30 cellular contexts compared by ENCODE assay signal in the genomic region with DNA sequence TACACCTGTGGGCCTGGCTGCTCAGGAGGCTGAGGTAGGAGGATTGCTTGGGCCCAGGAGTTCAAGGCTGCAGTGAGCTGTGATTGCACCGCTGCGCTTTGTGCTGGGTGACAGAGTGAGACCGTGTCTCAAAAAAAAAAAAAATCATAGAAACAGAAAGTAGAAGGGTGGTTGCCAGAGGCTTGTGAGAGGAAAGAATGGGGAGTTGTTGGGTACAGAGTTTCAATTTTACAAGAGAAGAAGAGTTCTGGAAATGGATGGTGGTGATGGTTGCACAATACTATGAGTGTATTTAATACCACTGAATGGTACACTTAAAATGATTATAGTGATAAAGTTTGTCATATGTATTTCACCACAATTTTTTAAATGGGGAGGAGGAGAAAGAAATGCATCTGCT. TPM values are rescaled to one million over a fixed set of nuclear protein-coding genes. Genes with fewer than 3 reads are reported as not detected.
A peak's percentile ranks its signal among the peaks of the same experiment; 100 is the strongest.
DNase-seq lines count a peak whose midpoint lies in the region; FAIRE-seq and TF ChIP-seq lines count a peak whose summit lies in the region.
"Had no signal": no experiment of that assay in that cellular context is flagged by ENCODE, and none has a peak within 500 bp of the region (broad histone marks: within the 10 kb centered on the region; RNA-seq: fewer than 3 reads in every experiment).

No MANE protein-coding gene starts in this region.

- H3K9me3 Mint-ChIP-seq in activated CD4-positive, alpha-beta T cell treated with anti-CD3 and anti-CD28 coated beads, Interleukin-2, amount 10 ng/mL, durations not matched to agents 7 days and 5 days: no peaks in the 10 kb centered on the region
- no peaks in the 10 kb centered on the region for H3K9me3 Mint-ChIP-seq in activated CD4-positive, alpha-beta memory T cell treated with anti-CD3 and anti-CD28 coated beads for 36 hours
- H3K9me3 Mint-ChIP-seq: memory B cell had no signal

- H3K27ac ChIP-seq in MM.1S (ENCODE audit: low read length) (no peak overlapping the region), H1 (ENCODE audit: low read depth, low read length) (no peak overlapping the region)
- H3K27ac ChIP-seq: BLaER1, brain microvascular endothelial cell, heart right ventricle had no signal

- H3K36me3 ChIP-seq in MM.1S (replicated peaks; ENCODE audit: insufficient read depth, low read length): no peaks in the 10 kb centered on the region
- H3K36me3 ChIP-seq in H1 (ENCODE audit: control insufficient read depth in 2 of 4, insufficient read depth in 4 of 4, low read length in 3 of 4): no peaks in the 10 kb centered on the region
- H3K36me3 ChIP-seq: BLaER1, brain microvascular endothelial cell, heart right ventricle had no signal

- peaks cover 13% of the 10 kb centered on the region for H3K4me1 Mint-ChIP-seq in activated CD4-positive, alpha-beta T cell treated with anti-CD3 and anti-CD28 coated beads, Interleukin-2, amount 10 ng/mL, durations not matched to agents 7 days and 5 days
- peaks cover 11% of the 10 kb centered on the region for H3K4me1 Mint-ChIP-seq in activated CD4-positive, alpha-beta memory T cell treated with anti-CD3 and anti-CD28 coated beads for 36 hours (ENCODE audit: low read depth)
- H3K4me1 Mint-ChIP-seq: memory B cell had no signal

- H4K5ac ChIP-seq in H1 (ENCODE audit: insufficient read length, low read depth, low read length): no peak overlapping the region

- no peak overlapping the region for H3K56ac ChIP-seq in H1 (replicated peaks; ENCODE audit: insufficient read length, low read depth, low read length)

- H3F3A ChIP-seq in MM.1S (ENCODE audit: insufficient read depth, low read length): no peaks in the 10 kb centered on the region

- no peaks in the 10 kb centered on the region for H3K27me3 Mint-ChIP-seq in activated CD4-positive, alpha-beta T cell treated with anti-CD3 and anti-CD28 coated beads, Interleukin-2, amount 10 ng/mL, durations not matched to agents 7 days and 5 days
- no peaks in the 10 kb centered on the region for H3K27me3 Mint-ChIP-seq in activated CD4-positive, alpha-beta memory T cell treated with anti-CD3 and anti-CD28 coated beads for 36 hours
- H3K27me3 Mint-ChIP-seq: progenitor cell of endocrine pancreas had no signal

- no CpG with 5 or more reads among the region's 3 CpGs for WGBS in H1 (ENCODE audit: extremely low coverage in 1 of 2, insufficient coverage in 1 of 2, insufficient read length in 1 of 2, insufficient replicate concordance in 2 of 2, low coverage in 1 of 2, low lambda C conversion rate in 2 of 2, missing lambda C conversion rate in 1 of 2), 2 experiments

- H2BK120ac ChIP-seq in H1 (replicated peaks; ENCODE audit: low read depth, low read length): no peak overlapping the region

- no peak for TF ChIP-seq CTCF in MM.1S (IDR thresholded peaks at IDR 0.05; ENCODE audit: low read length)
- TF ChIP-seq CTCF in H1 (IDR thresholded peaks at IDR 0.05; ENCODE audit: control extremely low read depth in 1 of 3, insufficient read depth in 1 of 3, low read depth in 1 of 3, low read length in 3 of 3): no peak

- no peak overlapping the region for H2BK5ac ChIP-seq in H1 (ENCODE audit: low read depth, low read length)

- no peaks in the 10 kb centered on the region for H3K36me3 Mint-ChIP-seq in activated CD4-positive, alpha-beta T cell treated with anti-CD3 and anti-CD28 coated beads, Interleukin-2, amount 10 ng/mL, durations not matched to agents 7 days and 5 days (ENCODE audit: low read depth)
- no peaks in the 10 kb centered on the region for H3K36me3 Mint-ChIP-seq in activated CD4-positive, alpha-beta memory T cell treated with anti-CD3 and anti-CD28 coated beads for 36 hours
- H3K36me3 Mint-ChIP-seq: memory B cell had no signal

- H2BK12ac ChIP-seq in H1 (ENCODE audit: low read depth, low read length): no peak overlapping the region

- no peaks in the 10 kb centered on the region for H3K9me2 ChIP-seq in MM.1S (replicated peaks; ENCODE audit: insufficient read depth, low read length)

- H3K14ac ChIP-seq in H1 (ENCODE audit: insufficient read length): no peak overlapping the region

- no peak overlapping the region for H3K4ac ChIP-seq in H1 (replicated peaks; ENCODE audit: insufficient read length, low read depth, low read length)

- H3K27me3 ChIP-seq in MM.1S (replicated peaks; ENCODE audit: insufficient read depth, low read length) (no peaks in the 10 kb centered on the region), H1 (replicated peaks in 1 of 4; ENCODE audit: control insufficient read depth in 3 of 4, extremely low read depth in 1 of 4, insufficient read depth in 3 of 4, low read length in 3 of 4) (no peaks in the 10 kb centered on the region)
- H3K27me3 ChIP-seq: brain microvascular endothelial cell had no signal

- H3K18ac ChIP-seq in H1 (ENCODE audit: extremely low read depth, low read length): no peak overlapping the region

- H4K91ac ChIP-seq in H1 (replicated peaks; ENCODE audit: insufficient read length, low read length): no peak overlapping the region

- H3K9ac ChIP-seq in MM.1S (ENCODE audit: low read length): no peak overlapping the region
- no peak overlapping the region for H3K9ac ChIP-seq in H1 (replicated peaks in 1 of 4; ENCODE audit: extremely low read depth in 1 of 4, low read depth in 3 of 4, low read length in 3 of 4)
- H3K9ac ChIP-seq: BLaER1 had no signal

- no peak for TF ChIP-seq RAD21 in H1 (IDR thresholded peaks at IDR 0.05 in 1 of 2, conservative IDR thresholded peaks at IDR 0.05 in 1 of 2; ENCODE audit: low read depth in 2 of 2, low read length in 2 of 2)

- peak overlapping the region; percentile 51; the same call in 1 of the 2 replicates for H4K8ac ChIP-seq in H1 (ENCODE audit: extremely low read depth, insufficient read depth, low read length)

- no peaks in the 10 kb centered on the region for H3K9me3 ChIP-seq in MM.1S (replicated peaks; ENCODE audit: insufficient read depth, low read length)
- H3K9me3 ChIP-seq in H1 (ENCODE audit: insufficient read depth in 2 of 2, low read depth in 1 of 2, low read length in 1 of 2): no peaks in the 10 kb centered on the region
- H3K9me3 ChIP-seq: BLaER1, heart right ventricle had no signal

- H3K23me2 ChIP-seq in H1 (ENCODE audit: low read depth, low read length): no peaks in the 10 kb centered on the region

- H4K20me1 ChIP-seq in MM.1S (ENCODE audit: insufficient read depth, low read length) (no peaks in the 10 kb centered on the region), H1 (replicated peaks in 1 of 2; ENCODE audit: control insufficient read depth in 1 of 2, insufficient read depth in 2 of 2, low read length in 2 of 2) (no peaks in the 10 kb centered on the region)
- H4K20me1 ChIP-seq: BLaER1 had no signal

- no peak overlapping the region for H3K4me2 ChIP-seq in MM.1S (ENCODE audit: low read depth, low read length)
- no peak overlapping the region for H3K4me2 ChIP-seq in H1 (ENCODE audit: insufficient read depth in 1 of 2, low read depth in 2 of 2, low read length in 2 of 2)
- H3K4me2 ChIP-seq: BLaER1 had no signal

- CTCF ChIA-PET in activated CD4-positive, alpha-beta T cell treated with anti-CD3 and anti-CD28 coated beads, Interleukin-2, amount 10 ng/mL, durations not matched to agents 7 days and 5 days (lab: Charles Lee): no interaction called here
- CTCF ChIA-PET in activated CD4-positive, alpha-beta memory T cell treated with anti-CD3 and anti-CD28 coated beads for 36 hours (lab: Charles Lee): no interaction called here
- CTCF ChIA-PET in H1 (lab: Charles Lee; ENCODE audit: partially characterized antibody): no interaction called here

- no peak overlapping the region for H2BK20ac ChIP-seq in H1 (ENCODE audit: low read length)

- intact Hi-C loops in activated CD4-positive, alpha-beta memory T cell treated with anti-CD3 and anti-CD28 coated beads for 36 hours (cut with micrococcal nuclease): loop anchor here (1.0 kb wide), 2 partner anchors 15 to 37 kb away; no protein-coding TSS in a partner anchor

- no peak for FAIRE-seq in H1 (lab: Jason Lieb, UNC)
- FAIRE-seq: GM18507 had no signal

- H3K79me1 ChIP-seq in H1 (ENCODE audit: low read depth, low read length): no peaks in the 10 kb centered on the region

- POLR2A ChIA-PET in activated CD4-positive, alpha-beta T cell treated with anti-CD3 and anti-CD28 coated beads, Interleukin-2, amount 10 ng/mL, durations not matched to agents 7 days and 5 days (lab: Charles Lee): no interaction called here
- POLR2A ChIA-PET in activated CD4-positive, alpha-beta memory T cell treated with anti-CD3 and anti-CD28 coated beads for 36 hours (lab: Charles Lee): interaction anchor here (0.7 to 1.0 kb wide), 3 partner anchors 14 to 50 kb away, joined by 3 to 4 read pairs (median 3); no protein-coding TSS in a partner anchor
- POLR2A ChIA-PET in H1 (lab: Charles Lee; ENCODE audit: partially characterized antibody): interaction anchor here (0.6 to 0.8 kb wide), 2 partner anchors 139 to 146 kb away, joined by 3 to 6 read pairs; a partner anchor contains a TSS

- no peak overlapping the region for H3K23ac ChIP-seq in H1 (ENCODE audit: insufficient read length)

- peak; percentile 9 for DNase-seq in activated CD4-positive, alpha-beta T cell treated with anti-CD3 and anti-CD28 coated beads, Interleukin-2, amount 10 ng/mL, durations not matched to agents 7 days and 5 days
- no peak for DNase-seq in activated CD4-positive, alpha-beta T cell treated with anti-CD3 and anti-CD28 coated beads, Interleukin-2, amount 50 U/mL, for 1 hour
- DNase-seq in MM.1S (peak; percentile 23), H1 (ENCODE audit: low read depth in 1 of 2, low spot score in 2 of 2) (no peak), nucleus accumbens (lab: John Stamatoyannopoulos, UW) (no peak), islet precursor cell (no peak), NCI-H446 (lab: John Stamatoyannopoulos, UW) (no peak)
- peak; percentile 38 for DNase-seq in activated CD4-positive, alpha-beta memory T cell treated with anti-CD3 and anti-CD28 coated beads for 36 hours
- DNase-seq: ACHN; activated CD8-positive, alpha-beta memory T cell treated with anti-CD3 and anti-CD28 coated beads for 24 hours; brain microvascular endothelial cell; COR-L47; DMS79; effector CD8-positive, alpha-beta T cell; GF-D8; heart right ventricle; NCI-H1436; NCI-H2171 treated with DMSO at 0.1 percent for 48 hours; NCI-H526 treated with DMSO at 0.1 percent for 48 hours had no signal

- H2BK15ac ChIP-seq in H1 (ENCODE audit: low read length): no peak overlapping the region

- TF ChIP-seq EP300 in H1 (IDR thresholded peaks at IDR 0.05; ENCODE audit: borderline replicate concordance in 1 of 2, low read depth in 2 of 2, low read length in 2 of 2): no peak

- H3K27ac Mint-ChIP-seq in activated CD4-positive, alpha-beta T cell treated with anti-CD3 and anti-CD28 coated beads, Interleukin-2, amount 10 ng/mL, durations not matched to agents 7 days and 5 days: peak overlapping the region; percentile 79
- H3K27ac Mint-ChIP-seq in activated CD4-positive, alpha-beta memory T cell treated with anti-CD3 and anti-CD28 coated beads for 36 hours: no peak overlapping the region
- H3K27ac Mint-ChIP-seq: memory B cell, progenitor cell of endocrine pancreas had no signal

- no peak overlapping the region for H2AK5ac ChIP-seq in H1 (ENCODE audit: low read depth, low read length)

- no peak for TF ChIP-seq POLR2A in H1 (IDR thresholded peaks at IDR 0.05; ENCODE audit: control extremely low read depth in 1 of 2, low read depth in 2 of 2, low read length in 2 of 2)

- H2AFZ ChIP-seq in MM.1S (ENCODE audit: low read length) (no peak overlapping the region), H1 (ENCODE audit: low read length) (no peak overlapping the region)

- H3K79me2 ChIP-seq in MM.1S (ENCODE audit: low read length) (no peaks in the 10 kb centered on the region), H1 (ENCODE audit: control insufficient read depth in 1 of 2, insufficient read depth in 2 of 2, low read length in 2 of 2) (no peaks in the 10 kb centered on the region)

- no peak overlapping the region for H3K4me3 ChIP-seq in MM.1S (ENCODE audit: low read length)
- no peak overlapping the region for H3K4me3 ChIP-seq in H1 (ENCODE audit: extremely low read depth in 1 of 4, insufficient read depth in 2 of 4, low read depth in 3 of 4, low read length in 4 of 4)
- H3K4me3 ChIP-seq: BLaER1, heart right ventricle had no signal

- H3K4me1 ChIP-seq in MM.1S (ENCODE audit: low read length) (peaks cover 7% of the 10 kb centered on the region; the same call in 1 of the 2 replicates), H1 (replicated peaks in 1 of 4; ENCODE audit: control insufficient read depth in 3 of 4, insufficient read depth in 4 of 4, low read length in 3 of 4) (no peaks in the 10 kb centered on the region)
- H3K4me1 ChIP-seq: heart right ventricle had no signal

- no peak overlapping the region for H3K4me3 Mint-ChIP-seq in activated CD4-positive, alpha-beta T cell treated with anti-CD3 and anti-CD28 coated beads, Interleukin-2, amount 10 ng/mL, durations not matched to agents 7 days and 5 days
- no peak overlapping the region for H3K4me3 Mint-ChIP-seq in activated CD4-positive, alpha-beta memory T cell treated with anti-CD3 and anti-CD28 coated beads for 36 hours
- H3K4me3 Mint-ChIP-seq: memory B cell had no signal

RNA-seq across cellular contexts. Expression of a gene that starts 10.2 kb away (rescaled TPM):
- not detected for total RNA-seq in activated CD4-positive, alpha-beta T cell treated with anti-CD3 and anti-CD28 coated beads, Interleukin-2, amount 10 ng/mL, durations not matched to agents 7 days and 5 days
- not detected for total RNA-seq in activated CD4-positive, alpha-beta memory T cell treated with anti-CD3 and anti-CD28 coated beads for 36 hours
- total RNA-seq in H1 (2021; fragmentation: NEBNext Ultra II Directional; extraction: Animal tissue kit (Norgen Biotek cat#: 25700)): not detected in 2 replicates
- 0.18 and 0.35 TPM in 2 replicates for polyA plus RNA-seq in H1 (2011; rRNA removed)
- polyA plus RNA-seq in H1 (2011; cell fraction: cytosol; rRNA removed): not detected
- not detected for polyA plus RNA-seq in H1 (2011; cell fraction: nucleus; rRNA removed)
- 0.29 TPM in 1 of 4 replicates, not detected in the others for polyA plus RNA-seq in H1 (2012, experiment 1 of 2)
- polyA plus RNA-seq in H1 (2012, experiment 2 of 2): not detected
- polyA plus RNA-seq in H1 (2013, experiment 1 of 2): 0.14 TPM
- 0.35 TPM for polyA plus RNA-seq in H1 (2013, experiment 2 of 2)
- polyA minus RNA-seq in H1 (2011; rRNA and poly(A)+ RNA removed): 0.51 TPM in 1 of 2 replicates, not detected in the other
- polyA minus RNA-seq in H1 (2011; cell fraction: cytosol; rRNA and poly(A)+ RNA removed): not detected
- not detected for polyA minus RNA-seq in H1 (2011; cell fraction: nucleus; rRNA and poly(A)+ RNA removed)
- total RNA-seq: epithelial cell of proximal tubule; fibroblast of villous mesenchyme; heart right ventricle; progenitor cell of endocrine pancreas; sciatic nerve; SK-MEL-5; subcutaneous adipose tissue; T-helper 1 cell treated with Interleukin-12 subunit alpha and Interleukin-12 subunit beta and Interleukin-4 antibody, amounts not matched to agents 30 ng/mL and 1 ng/mL, for 36 hours; ureter had no signal
- polyA plus RNA-seq: heart right ventricle had no signal

RNA-seq across cellular contexts. Expression of a gene that starts 35.0 kb away (rescaled TPM):
- total RNA-seq in activated CD4-positive, alpha-beta T cell treated with anti-CD3 and anti-CD28 coated beads, Interleukin-2, amount 10 ng/mL, durations not matched to agents 7 days and 5 days: not detected
- not detected for total RNA-seq in activated CD4-positive, alpha-beta memory T cell treated with anti-CD3 and anti-CD28 coated beads for 36 hours
- not detected in 2 replicates for total RNA-seq in H1 (2021; fragmentation: NEBNext Ultra II Directional; extraction: Animal tissue kit (Norgen Biotek cat#: 25700))
- polyA plus RNA-seq in H1 (2011; rRNA removed): 0.05 TPM in 2 replicates
- polyA plus RNA-seq in H1 (2011; cell fraction: cytosol; rRNA removed): 0.06 TPM
- not detected for polyA plus RNA-seq in H1 (2011; cell fraction: nucleus; rRNA removed)
- polyA plus RNA-seq in H1 (2012, experiment 1 of 2): not detected in 4 replicates
- polyA plus RNA-seq in H1 (2012, experiment 2 of 2): not detected
- not detected for polyA plus RNA-seq in H1 (2013, experiment 1 of 2)
- not detected for polyA plus RNA-seq in H1 (2013, experiment 2 of 2)
- not detected in 2 replicates for polyA minus RNA-seq in H1 (2011; rRNA and poly(A)+ RNA removed)
- polyA minus RNA-seq in H1 (2011; cell fraction: cytosol; rRNA and poly(A)+ RNA removed): not detected
- not detected for polyA minus RNA-seq in H1 (2011; cell fraction: nucleus; rRNA and poly(A)+ RNA removed)
- total RNA-seq: epithelial cell of proximal tubule; fibroblast of villous mesenchyme; progenitor cell of endocrine pancreas; SK-MEL-5; T-helper 1 cell treated with Interleukin-12 subunit alpha and Interleukin-12 subunit beta and Interleukin-4 antibody, amounts not matched to agents 30 ng/mL and 1 ng/mL, for 36 hours; ureter had no signal

RNA-seq across cellular contexts. Expression of a gene that starts 50.5 kb away (rescaled TPM):
- 100 to 1,000 TPM in 1 of 2 experiments, 10 to 100 TPM in 1; 94.3 to 102 TPM for total RNA-seq in activated CD4-positive, alpha-beta T cell treated with anti-CD3 and anti-CD28 coated beads, Interleukin-2, amount 10 ng/mL, durations not matched to agents 7 days and 5 days
- 10 to 100 TPM; 71.8 to 81.9 TPM for total RNA-seq in activated CD4-positive, alpha-beta memory T cell treated with anti-CD3 and anti-CD28 coated beads for 36 hours
- 46.4 and 51.8 TPM in 2 replicates for total RNA-seq in H1 (2021; fragmentation: NEBNext Ultra II Directional; extraction: Animal tissue kit (Norgen Biotek cat#: 25700))
- polyA plus RNA-seq in H1 (2011; rRNA removed): 34.0 and 36.4 TPM in 2 replicates
- polyA plus RNA-seq in H1 (2011; cell fraction: cytosol; rRNA removed): 41.0 TPM
- 211 TPM for polyA plus RNA-seq in H1 (2011; cell fraction: nucleus; rRNA removed)
- polyA plus RNA-seq in H1 (2012, experiment 1 of 2): 43.0 to 48.8 TPM (median 45.9 TPM) in 4 replicates
- polyA plus RNA-seq in H1 (2012, experiment 2 of 2): 25.1 TPM
- 43.2 TPM for polyA plus RNA-seq in H1 (2013, experiment 1 of 2)
- 44.2 TPM for polyA plus RNA-seq in H1 (2013, experiment 2 of 2)
- 38.6 and 41.8 TPM in 2 replicates for polyA minus RNA-seq in H1 (2011; rRNA and poly(A)+ RNA removed)
- 27.8 TPM for polyA minus RNA-seq in H1 (2011; cell fraction: cytosol; rRNA and poly(A)+ RNA removed)
- polyA minus RNA-seq in H1 (2011; cell fraction: nucleus; rRNA and poly(A)+ RNA removed): 54.1 TPM

RNA-seq across cellular contexts. Expression of a gene that starts 54.8 kb away (rescaled TPM):
- 10 to 100 TPM; 33.4 to 33.6 TPM for total RNA-seq in activated CD4-positive, alpha-beta T cell treated with anti-CD3 and anti-CD28 coated beads, Interleukin-2, amount 10 ng/mL, durations not matched to agents 7 days and 5 days
- 10 to 100 TPM; 32.3 to 35.6 TPM for total RNA-seq in activated CD4-positive, alpha-beta memory T cell treated with anti-CD3 and anti-CD28 coated beads for 36 hours
- total RNA-seq in H1 (2021; fragmentation: NEBNext Ultra II Directional; extraction: Animal tissue kit (Norgen Biotek cat#: 25700)): 14.1 and 14.8 TPM in 2 replicates
- 27.8 and 38.4 TPM in 2 replicates for polyA plus RNA-seq in H1 (2011; rRNA removed)
- 20.6 TPM for polyA plus RNA-seq in H1 (2011; cell fraction: cytosol; rRNA removed)
- polyA plus RNA-seq in H1 (2011; cell fraction: nucleus; rRNA removed): 44.4 TPM
- polyA plus RNA-seq in H1 (2012, experiment 1 of 2): 15.0 to 20.8 TPM (median 18.3 TPM) in 4 replicates
- 19.8 TPM for polyA plus RNA-seq in H1 (2012, experiment 2 of 2)
- polyA plus RNA-seq in H1 (2013, experiment 1 of 2): 8.8 TPM
- polyA plus RNA-seq in H1 (2013, experiment 2 of 2): 8.5 TPM
- 17.9 and 25.0 TPM in 2 replicates for polyA minus RNA-seq in H1 (2011; rRNA and poly(A)+ RNA removed)
- polyA minus RNA-seq in H1 (2011; cell fraction: cytosol; rRNA and poly(A)+ RNA removed): 17.6 TPM
- polyA minus RNA-seq in H1 (2011; cell fraction: nucleus; rRNA and poly(A)+ RNA removed): 14.1 TPM

Comparison
In these comparisons a context has a peak if more than half of its experiments do, and no peak if none do; other contexts are left out.
1. DNase-seq: peak in activated CD4-positive, alpha-beta T cell treated with anti-CD3 and anti-CD28 coated beads, Interleukin-2, amount 10 ng/mL, durations not matched to agents 7 days and 5 days (single experiment), MM.1S (single experiment) and activated CD4-positive, alpha-beta memory T cell treated with anti-CD3 and anti-CD28 coated beads for 36 hours (single experiment); none in activated CD4-positive, alpha-beta T cell treated with anti-CD3 and anti-CD28 coated beads, Interleukin-2, amount 50 U/mL, for 1 hour (single experiment), H1 (0 of 2), nucleus accumbens (0 of 56), islet precursor cell (single experiment) and NCI-H446 (0 of 2).